Comparison of ENCODE assay signal across 16 cellular contexts in genomic region chr2:144237108-144237507, GRCh38.
DNase-seq lines count a peak whose midpoint lies in the region; ATAC-seq and TF ChIP-seq lines count a peak whose summit lies in the region.
"Had no signal": no experiment of that assay in that cellular context is flagged by ENCODE, and none has a peak within 500 bp of the region (broad histone marks: within the 10 kb centered on the region; RNA-seq: fewer than 3 reads in every experiment).

No MANE protein-coding gene starts in this region.

- H3K4me1 Mint-ChIP-seq in activated naive CD8-positive, alpha-beta T cell treated with anti-CD3 and anti-CD28 coated beads, Interleukin-2, amount 50 U/mL, for 24 hours, result peaks cover 94% of the 10 kb centered on the region
- peaks cover 55% of the 10 kb centered on the region for H3K4me1 Mint-ChIP-seq in activated naive CD8-positive, alpha-beta T cell treated with anti-CD3 and anti-CD28 coated beads for 36 hours
- peaks cover 42% of the 10 kb centered on the region for H3K4me1 Mint-ChIP-seq in dendritic cell treated with granulocyte-macrophage colony-stimulating factor and Interleukin-4, amounts not matched to agents 40 ng/mL and 50 ng/mL, for 4 days (ENCODE audit: low read depth)
- H3K4me1 Mint-ChIP-seq in stimulated activated memory B cell treated with anti-CD40 and anti-IgM and Interleukin-4, amounts not matched to agents 10 μg/mL and 1 μg/mL and 100 μg/mL, for 72 hours, result peaks cover 83% of the 10 kb centered on the region
- peaks cover 38% of the 10 kb centered on the region for H3K4me1 Mint-ChIP-seq in glutamatergic neuron (ENCODE audit: low read depth, unreplicated experiment)

- no peaks in the 10 kb centered on the region for H3K9me3 ChIP-seq in Peyer's patch
- H3K9me3 ChIP-seq: SJSA1 had no signal

- no peak for TF ChIP-seq CTCF in HL-60 (IDR thresholded peaks at IDR 0.05; ENCODE audit: insufficient read depth, low read length)
- no peak for TF ChIP-seq CTCF in glutamatergic neuron (IDR thresholded peaks at IDR 0.05; ENCODE audit: partially characterized antibody, unreplicated experiment)
- TF ChIP-seq CTCF in Peyer's patch (IDR thresholded peaks at IDR 0.05), result no peak

- peaks cover 7% of the 10 kb centered on the region for H3K36me3 Mint-ChIP-seq in activated naive CD8-positive, alpha-beta T cell treated with anti-CD3 and anti-CD28 coated beads, Interleukin-2, amount 50 U/mL, for 24 hours (ENCODE audit: low read depth)
- H3K36me3 Mint-ChIP-seq in activated naive CD8-positive, alpha-beta T cell treated with anti-CD3 and anti-CD28 coated beads for 36 hours, result peaks cover 19% of the 10 kb centered on the region
- peaks cover 14% of the 10 kb centered on the region for H3K36me3 Mint-ChIP-seq in dendritic cell treated with granulocyte-macrophage colony-stimulating factor and Interleukin-4, amounts not matched to agents 40 ng/mL and 50 ng/mL, for 4 days (ENCODE audit: low read depth)
- H3K36me3 Mint-ChIP-seq in stimulated activated memory B cell treated with anti-CD40 and anti-IgM and Interleukin-4, amounts not matched to agents 10 μg/mL and 1 μg/mL and 100 μg/mL, for 72 hours, result peaks cover 9% of the 10 kb centered on the region
- H3K36me3 Mint-ChIP-seq in glutamatergic neuron (ENCODE audit: unreplicated experiment), result no peaks in the 10 kb centered on the region
- H3K36me3 Mint-ChIP-seq: CD4-positive, CD25-positive, alpha-beta regulatory T cell had no signal

- H3K27me3 Mint-ChIP-seq in activated naive CD8-positive, alpha-beta T cell treated with anti-CD3 and anti-CD28 coated beads, Interleukin-2, amount 50 U/mL, for 24 hours, result no peaks in the 10 kb centered on the region
- H3K27me3 Mint-ChIP-seq in activated naive CD8-positive, alpha-beta T cell treated with anti-CD3 and anti-CD28 coated beads for 36 hours, result no peaks in the 10 kb centered on the region
- no peaks in the 10 kb centered on the region for H3K27me3 Mint-ChIP-seq in dendritic cell treated with granulocyte-macrophage colony-stimulating factor and Interleukin-4, amounts not matched to agents 40 ng/mL and 50 ng/mL, for 4 days
- H3K27me3 Mint-ChIP-seq in stimulated activated memory B cell treated with anti-CD40 and anti-IgM and Interleukin-4, amounts not matched to agents 10 μg/mL and 1 μg/mL and 100 μg/mL, for 72 hours, result no peaks in the 10 kb centered on the region
- H3K27me3 Mint-ChIP-seq in glutamatergic neuron (ENCODE audit: unreplicated experiment), result peaks cover 4% of the 10 kb centered on the region
- H3K27me3 Mint-ChIP-seq: CD4-positive, CD25-positive, alpha-beta regulatory T cell had no signal

- no peak for TF ChIP-seq POLR2A in Peyer's patch (IDR thresholded peaks at IDR 0.05)

- no peaks in the 10 kb centered on the region for H3K36me3 ChIP-seq in Peyer's patch
- H3K36me3 ChIP-seq: SJSA1 had no signal

- H3K27me3 ChIP-seq in HL-60 (ENCODE audit: insufficient read depth, poor library complexity, severe bottlenecking), result no peaks in the 10 kb centered on the region
- no peaks in the 10 kb centered on the region for H3K27me3 ChIP-seq in Peyer's patch
- H3K27me3 ChIP-seq: SJSA1 had no signal

- intact Hi-C loops in dendritic cell treated with granulocyte-macrophage colony-stimulating factor and Interleukin-4, amounts not matched to agents 40 ng/mL and 50 ng/mL, for 4 days (cut with micrococcal nuclease), result no loop called here
- intact Hi-C loops in left cardiac atrium (cut with DNase I), result no loop called here

- peaks cover 0 to 9% (median 3%) of the 10 kb centered on the region in 4 donors for H3K4me1 ChIP-seq in Peyer's patch
- H3K4me1 ChIP-seq: SJSA1 had no signal

- H3K27ac Mint-ChIP-seq in activated naive CD8-positive, alpha-beta T cell treated with anti-CD3 and anti-CD28 coated beads, Interleukin-2, amount 50 U/mL, for 24 hours, result peak overlapping the region; percentile 12
- no peak overlapping the region for H3K27ac Mint-ChIP-seq in activated naive CD8-positive, alpha-beta T cell treated with anti-CD3 and anti-CD28 coated beads for 36 hours
- peak overlapping the region; percentile 98 for H3K27ac Mint-ChIP-seq in dendritic cell treated with granulocyte-macrophage colony-stimulating factor and Interleukin-4, amounts not matched to agents 40 ng/mL and 50 ng/mL, for 4 days
- peak overlapping the region; percentile 90 for H3K27ac Mint-ChIP-seq in stimulated activated memory B cell treated with anti-CD40 and anti-IgM and Interleukin-4, amounts not matched to agents 10 μg/mL and 1 μg/mL and 100 μg/mL, for 72 hours
- H3K27ac Mint-ChIP-seq in glutamatergic neuron (ENCODE audit: unreplicated experiment), result no peak overlapping the region

- DNase-seq in activated naive CD8-positive, alpha-beta T cell treated with anti-CD3 and anti-CD28 coated beads, Interleukin-2, amount 50 U/mL, for 24 hours, result no peak
- no peak for DNase-seq in activated naive CD8-positive, alpha-beta T cell treated with anti-CD3 and anti-CD28 coated beads for 36 hours
- DNase-seq in HL-60 (ENCODE audit: low read depth in 1 of 2, low spot score in 1 of 2) (no peak), glutamatergic neuron (no peak), left cardiac atrium (no peak), Peyer's patch (no peak)
- DNase-seq: CD4-positive, CD25-positive, alpha-beta regulatory T cell; IMR-90; MV-4-11; NCI-H226; NCI-H748 treated with DMSO at 0.1 percent for 48 hours; NK-92 treated with Interleukin-12 subunit alpha and Interleukin-12 subunit beta, amount 100 ng/mL, for 24 hours had no signal

- no peak overlapping the region for H3K4me3 Mint-ChIP-seq in activated naive CD8-positive, alpha-beta T cell treated with anti-CD3 and anti-CD28 coated beads, Interleukin-2, amount 50 U/mL, for 24 hours
- H3K4me3 Mint-ChIP-seq in activated naive CD8-positive, alpha-beta T cell treated with anti-CD3 and anti-CD28 coated beads for 36 hours, result no peak overlapping the region
- no peak overlapping the region for H3K4me3 Mint-ChIP-seq in dendritic cell treated with granulocyte-macrophage colony-stimulating factor and Interleukin-4, amounts not matched to agents 40 ng/mL and 50 ng/mL, for 4 days
- no peak overlapping the region for H3K4me3 Mint-ChIP-seq in stimulated activated memory B cell treated with anti-CD40 and anti-IgM and Interleukin-4, amounts not matched to agents 10 μg/mL and 1 μg/mL and 100 μg/mL, for 72 hours
- no peak overlapping the region for H3K4me3 Mint-ChIP-seq in glutamatergic neuron (ENCODE audit: unreplicated experiment)
- H3K4me3 Mint-ChIP-seq: CD4-positive, CD25-positive, alpha-beta regulatory T cell had no signal

- peak overlapping the region; percentile 65 for H3K27ac ChIP-seq in HL-60 (replicated peaks)
- H3K27ac ChIP-seq in Peyer's patch, result no peak overlapping the region
- H3K27ac ChIP-seq: SJSA1 had no signal

- H3K9me3 Mint-ChIP-seq in activated naive CD8-positive, alpha-beta T cell treated with anti-CD3 and anti-CD28 coated beads, Interleukin-2, amount 50 U/mL, for 24 hours, result no peaks in the 10 kb centered on the region
- H3K9me3 Mint-ChIP-seq in activated naive CD8-positive, alpha-beta T cell treated with anti-CD3 and anti-CD28 coated beads for 36 hours, result peaks cover 4% of the 10 kb centered on the region
- peaks cover 6% of the 10 kb centered on the region for H3K9me3 Mint-ChIP-seq in dendritic cell treated with granulocyte-macrophage colony-stimulating factor and Interleukin-4, amounts not matched to agents 40 ng/mL and 50 ng/mL, for 4 days
- peaks cover 5% of the 10 kb centered on the region for H3K9me3 Mint-ChIP-seq in stimulated activated memory B cell treated with anti-CD40 and anti-IgM and Interleukin-4, amounts not matched to agents 10 μg/mL and 1 μg/mL and 100 μg/mL, for 72 hours
- peaks cover 1% of the 10 kb centered on the region for H3K9me3 Mint-ChIP-seq in glutamatergic neuron (ENCODE audit: unreplicated experiment)
- H3K9me3 Mint-ChIP-seq: CD4-positive, CD25-positive, alpha-beta regulatory T cell had no signal

- no peak for ATAC-seq in activated naive CD8-positive, alpha-beta T cell treated with anti-CD3 and anti-CD28 coated beads, Interleukin-2, amount 50 U/mL, for 24 hours
- ATAC-seq in stimulated activated memory B cell treated with anti-CD40 and anti-IgM and Interleukin-4, amounts not matched to agents 10 μg/mL and 1 μg/mL and 100 μg/mL, for 72 hours, result no peak
- no peak for ATAC-seq in left cardiac atrium
- ATAC-seq: GM12878 had no signal

- H3K4me3 ChIP-seq in HL-60 (replicated peaks; ENCODE audit: insufficient read depth, low read length) (no peak overlapping the region), Peyer's patch (no peak overlapping the region)
- H3K4me3 ChIP-seq: GM12878, SJSA1 had no signal

Comparison
In these comparisons a context has a peak if more than half of its experiments do, and no peak if none do; other contexts are left out.
1. H3K27ac Mint-ChIP-seq: peak in activated naive CD8-positive, alpha-beta T cell treated with anti-CD3 and anti-CD28 coated beads, Interleukin-2, amount 50 U/mL, for 24 hours (single experiment), dendritic cell treated with granulocyte-macrophage colony-stimulating factor and Interleukin-4, amounts not matched to agents 40 ng/mL and 50 ng/mL, for 4 days (single experiment) and stimulated activated memory B cell treated with anti-CD40 and anti-IgM and Interleukin-4, amounts not matched to agents 10 μg/mL and 1 μg/mL and 100 μg/mL, for 72 hours (single experiment); none in activated naive CD8-positive, alpha-beta T cell treated with anti-CD3 and anti-CD28 coated beads for 36 hours (single experiment) and glutamatergic neuron (single experiment).